Comparison of ENCODE assay signal across 15 cellular contexts in genomic region chr14:101602466-101602840, GRCh38. TPM values are rescaled to one million over a fixed set of nuclear protein-coding genes. Genes with fewer than 3 reads are reported as not detected.
A peak's percentile ranks its signal among the peaks of the same experiment; 100 is the strongest.
DNase-seq lines count a peak whose midpoint lies in the region; ATAC-seq and TF ChIP-seq lines count a peak whose summit lies in the region.
"Had no signal": no experiment of that assay in that cellular context is flagged by ENCODE, and none has a peak within 500 bp of the region (broad histone marks: within the 10 kb centered on the region; RNA-seq: fewer than 3 reads in every experiment).

No MANE protein-coding gene starts in this region.

- H3K9me3 Mint-ChIP-seq in activated CD8-positive, alpha-beta memory T cell treated with anti-CD3 and anti-CD28 coated beads, Interleukin-2, amount 10 ng/mL, durations not matched to agents 7 days and 5 days (ENCODE audit: low read depth): peaks cover 5% of the 10 kb centered on the region
- H3K9me3 Mint-ChIP-seq in endodermal cell: peaks cover 13% of the 10 kb centered on the region
- no peaks in the 10 kb centered on the region for H3K9me3 Mint-ChIP-seq in stimulated activated effector memory CD8-positive, alpha-beta T cell treated with anti-CD3 and anti-CD28 coated beads, Interleukin-12 subunit alpha, Interleukin-12 subunit beta, amount 100 ng/mL, for 72 hours
- H3K9me3 Mint-ChIP-seq: CD4-positive, CD25-positive, alpha-beta regulatory T cell had no signal

- CTCF ChIA-PET in activated CD8-positive, alpha-beta memory T cell treated with anti-CD3 and anti-CD28 coated beads, Interleukin-2, amount 10 ng/mL, durations not matched to agents 7 days and 5 days (lab: Charles Lee): no interaction called here

- no peak for TF ChIP-seq CTCF in DND-41 (IDR thresholded peaks at IDR 0.05; ENCODE audit: borderline replicate concordance, extremely low read depth, low read length, poor library complexity, severe bottlenecking)
- no peak for TF ChIP-seq CTCF in endodermal cell (conservative IDR thresholded peaks at IDR 0.05)

- peaks cover 3% of the 10 kb centered on the region for H3K27me3 ChIP-seq in DND-41 (ENCODE audit: insufficient read depth, low read length, poor library complexity)
- H3K27me3 ChIP-seq in endodermal cell (ENCODE audit: control insufficient read depth, insufficient read depth, low read length, poor library complexity, severe bottlenecking): peaks cover 10% of the 10 kb centered on the region

- H3K4me3 Mint-ChIP-seq in activated CD8-positive, alpha-beta memory T cell treated with anti-CD3 and anti-CD28 coated beads, Interleukin-2, amount 10 ng/mL, durations not matched to agents 7 days and 5 days: no peak overlapping the region
- no peak overlapping the region for H3K4me3 Mint-ChIP-seq in endodermal cell
- H3K4me3 Mint-ChIP-seq in stimulated activated effector memory CD8-positive, alpha-beta T cell treated with anti-CD3 and anti-CD28 coated beads, Interleukin-12 subunit alpha, Interleukin-12 subunit beta, amount 100 ng/mL, for 72 hours: no peak overlapping the region
- H3K4me3 Mint-ChIP-seq: CD4-positive, CD25-positive, alpha-beta regulatory T cell; GM23338 had no signal

- H3K27ac Mint-ChIP-seq in activated CD8-positive, alpha-beta memory T cell treated with anti-CD3 and anti-CD28 coated beads, Interleukin-2, amount 10 ng/mL, durations not matched to agents 7 days and 5 days: no peak overlapping the region
- no peak overlapping the region for H3K27ac Mint-ChIP-seq in endodermal cell
- peak overlapping the region; percentile 70 for H3K27ac Mint-ChIP-seq in stimulated activated effector memory CD8-positive, alpha-beta T cell treated with anti-CD3 and anti-CD28 coated beads, Interleukin-12 subunit alpha, Interleukin-12 subunit beta, amount 100 ng/mL, for 72 hours
- H3K27ac Mint-ChIP-seq: CD4-positive, CD25-positive, alpha-beta regulatory T cell; GM23338 had no signal

- peaks cover 10% of the 10 kb centered on the region for H3K4me1 Mint-ChIP-seq in activated CD8-positive, alpha-beta memory T cell treated with anti-CD3 and anti-CD28 coated beads, Interleukin-2, amount 10 ng/mL, durations not matched to agents 7 days and 5 days
- no peaks in the 10 kb centered on the region for H3K4me1 Mint-ChIP-seq in endodermal cell
- peaks cover 14% of the 10 kb centered on the region for H3K4me1 Mint-ChIP-seq in stimulated activated effector memory CD8-positive, alpha-beta T cell treated with anti-CD3 and anti-CD28 coated beads, Interleukin-12 subunit alpha, Interleukin-12 subunit beta, amount 100 ng/mL, for 72 hours
- H3K4me1 Mint-ChIP-seq: GM23338 had no signal

- H3K9ac ChIP-seq in DND-41 (ENCODE audit: low read depth, low read length): no peak overlapping the region
- H3K9ac ChIP-seq in endodermal cell (ENCODE audit: extremely low read depth, low read length, poor library complexity, severe bottlenecking): no peak overlapping the region
- H3K9ac ChIP-seq: BLaER1 treated with 17β-estradiol and CSF1 and Interleukin-3, amounts not matched to agents 10 nM and 100 nM had no signal

- H3K9me3 ChIP-seq in DND-41 (ENCODE audit: insufficient read depth, low read length, severe bottlenecking): peaks cover 16% of the 10 kb centered on the region
- no peaks in the 10 kb centered on the region for H3K9me3 ChIP-seq in endodermal cell (ENCODE audit: control insufficient read depth, low read length)

- no peak for ATAC-seq in activated CD8-positive, alpha-beta memory T cell treated with anti-CD3 and anti-CD28 coated beads, Interleukin-2, amount 10 ng/mL, durations not matched to agents 7 days and 5 days
- ATAC-seq in DND-41 (ENCODE audit: insufficient read depth, low read depth) (no peak), GM19328 (IDR thresholded peaks at IDR 0.05; ENCODE audit: unreplicated experiment) (no peak), GM21381 (IDR thresholded peaks at IDR 0.05; ENCODE audit: unreplicated experiment) (no peak)
- ATAC-seq in stimulated activated effector memory CD8-positive, alpha-beta T cell treated with anti-CD3 and anti-CD28 coated beads, Interleukin-12 subunit alpha, Interleukin-12 subunit beta, amount 100 ng/mL, for 72 hours: no peak

- H3K36me3 Mint-ChIP-seq in activated CD8-positive, alpha-beta memory T cell treated with anti-CD3 and anti-CD28 coated beads, Interleukin-2, amount 10 ng/mL, durations not matched to agents 7 days and 5 days: peaks cover 5% of the 10 kb centered on the region
- H3K36me3 Mint-ChIP-seq in endodermal cell (ENCODE audit: low read depth): no peaks in the 10 kb centered on the region
- H3K36me3 Mint-ChIP-seq in stimulated activated effector memory CD8-positive, alpha-beta T cell treated with anti-CD3 and anti-CD28 coated beads, Interleukin-12 subunit alpha, Interleukin-12 subunit beta, amount 100 ng/mL, for 72 hours: no peaks in the 10 kb centered on the region
- H3K36me3 Mint-ChIP-seq: CD4-positive, CD25-positive, alpha-beta regulatory T cell had no signal

- H3K4me3 ChIP-seq in DND-41 (ENCODE audit: low read depth in 1 of 2, low read length in 2 of 2) (no peak overlapping the region), endodermal cell (ENCODE audit: low read length) (no peak overlapping the region)
- H3K4me3 ChIP-seq: BLaER1 treated with 17β-estradiol and CSF1 and Interleukin-3, amounts not matched to agents 10 nM and 100 nM; GM23338 had no signal

- WGBS in endodermal cell (ENCODE audit: insufficient coverage in 1 of 2, insufficient read length in 1 of 2), 2 experiments: 92 to 93% methylated on average over 6 to 12 of the region's 12 CpGs

- H3K27me3 Mint-ChIP-seq in activated CD8-positive, alpha-beta memory T cell treated with anti-CD3 and anti-CD28 coated beads, Interleukin-2, amount 10 ng/mL, durations not matched to agents 7 days and 5 days: peaks cover 14% of the 10 kb centered on the region
- H3K27me3 Mint-ChIP-seq in endodermal cell (ENCODE audit: insufficient read depth): peaks cover 36% of the 10 kb centered on the region

- H3K36me3 ChIP-seq in DND-41 (ENCODE audit: insufficient read depth, low read length) (no peaks in the 10 kb centered on the region), endodermal cell (ENCODE audit: control insufficient read depth, insufficient read depth, low read length) (no peaks in the 10 kb centered on the region)
- H3K36me3 ChIP-seq: BLaER1 treated with 17β-estradiol and CSF1 and Interleukin-3, amounts not matched to agents 10 nM and 100 nM had no signal

- no peaks in the 10 kb centered on the region; the same call in 1 of the 2 replicates for H4K20me1 ChIP-seq in DND-41 (ENCODE audit: insufficient read depth, low read length)
- H4K20me1 ChIP-seq: BLaER1 treated with 17β-estradiol and CSF1 and Interleukin-3, amounts not matched to agents 10 nM and 100 nM had no signal

- no peak overlapping the region for H3K4me2 ChIP-seq in DND-41 (ENCODE audit: insufficient read depth, low read length)
- H3K4me2 ChIP-seq: BLaER1 treated with 17β-estradiol and CSF1 and Interleukin-3, amounts not matched to agents 10 nM and 100 nM; GM23338 had no signal

- no peak overlapping the region for H2AFZ ChIP-seq in DND-41 (ENCODE audit: low read depth, low read length)
- H2AFZ ChIP-seq: GM23338 had no signal

- no peak overlapping the region for H3K27ac ChIP-seq in DND-41 (ENCODE audit: low read length)
- no peak overlapping the region for H3K27ac ChIP-seq in endodermal cell (ENCODE audit: low read depth, low read length)
- H3K27ac ChIP-seq: BLaER1 treated with 17β-estradiol and CSF1 and Interleukin-3, amounts not matched to agents 10 nM and 100 nM had no signal

- DNase-seq in activated CD8-positive, alpha-beta memory T cell treated with anti-CD3 and anti-CD28 coated beads, Interleukin-2, amount 10 ng/mL, durations not matched to agents 7 days and 5 days: peak; percentile 34
- DNase-seq in activated CD8-positive, alpha-beta memory T cell treated with anti-CD3 and anti-CD28 coated beads, Interleukin-2, amount 50 U/mL, for 48 hours: no peak
- DNase-seq in DND-41: peak; percentile 3
- peak; percentile 24 for DNase-seq in endodermal cell
- DNase-seq in stimulated activated effector memory CD8-positive, alpha-beta T cell treated with anti-CD3 and anti-CD28 coated beads, Interleukin-12 subunit alpha, Interleukin-12 subunit beta, amount 100 ng/mL, for 72 hours (ENCODE audit: low spot score in 2 of 2): no peak
- DNase-seq in retina: no peak
- DNase-seq: ACHN; CD4-positive, CD25-positive, alpha-beta regulatory T cell; DMS53 had no signal

- peaks cover 26% of the 10 kb centered on the region for H3K4me1 ChIP-seq in DND-41 (ENCODE audit: insufficient read depth, low read length)
- no peaks in the 10 kb centered on the region for H3K4me1 ChIP-seq in endodermal cell (ENCODE audit: control insufficient read depth, insufficient read depth, low read length)

- H3K79me2 ChIP-seq in DND-41 (ENCODE audit: insufficient read depth, low read length): no peaks in the 10 kb centered on the region

RNA-seq across cellular contexts. Expression of gene DIO3, which starts 41.2 kb away (rescaled TPM):
- total RNA-seq in activated CD8-positive, alpha-beta memory T cell treated with anti-CD3 and anti-CD28 coated beads, Interleukin-2, amount 10 ng/mL, durations not matched to agents 7 days and 5 days: not detected
- 10 to 100 TPM; 24.2 to 60.5 TPM for total RNA-seq in endodermal cell
- polyA plus RNA-seq in endodermal cell (2013, experiment 1 of 2): 27.3 TPM
- 37.6 TPM for polyA plus RNA-seq in endodermal cell (2013, experiment 2 of 2)
- total RNA-seq: A172; CD4-positive, CD25-positive, alpha-beta regulatory T cell; Daoy had no signal
- polyA plus RNA-seq: CD4-positive, CD25-positive, alpha-beta regulatory T cell had no signal

Comparison
In these comparisons a context has a peak if more than half of its experiments do, and no peak if none do; other contexts are left out.
1. DNase-seq: peak in activated CD8-positive, alpha-beta memory T cell treated with anti-CD3 and anti-CD28 coated beads, Interleukin-2, amount 10 ng/mL, durations not matched to agents 7 days and 5 days (single experiment), DND-41 (single experiment) and endodermal cell (single experiment); none in activated CD8-positive, alpha-beta memory T cell treated with anti-CD3 and anti-CD28 coated beads, Interleukin-2, amount 50 U/mL, for 48 hours (single experiment), stimulated activated effector memory CD8-positive, alpha-beta T cell treated with anti-CD3 and anti-CD28 coated beads, Interleukin-12 subunit alpha, Interleukin-12 subunit beta, amount 100 ng/mL, for 72 hours (0 of 2) and retina (single experiment).
2. RNA of gene DIO3, which starts 41.2 kb away (total RNA-seq): 24.2 to 60.5 TPM in endodermal cell; not detected in activated CD8-positive, alpha-beta memory T cell treated with anti-CD3 and anti-CD28 coated beads, Interleukin-2, amount 10 ng/mL, durations not matched to agents 7 days and 5 days; every median in the first group is over 10 times any median in the second.